Comparison of ENCODE assay signal across 21 cellular contexts in the genomic region with DNA sequence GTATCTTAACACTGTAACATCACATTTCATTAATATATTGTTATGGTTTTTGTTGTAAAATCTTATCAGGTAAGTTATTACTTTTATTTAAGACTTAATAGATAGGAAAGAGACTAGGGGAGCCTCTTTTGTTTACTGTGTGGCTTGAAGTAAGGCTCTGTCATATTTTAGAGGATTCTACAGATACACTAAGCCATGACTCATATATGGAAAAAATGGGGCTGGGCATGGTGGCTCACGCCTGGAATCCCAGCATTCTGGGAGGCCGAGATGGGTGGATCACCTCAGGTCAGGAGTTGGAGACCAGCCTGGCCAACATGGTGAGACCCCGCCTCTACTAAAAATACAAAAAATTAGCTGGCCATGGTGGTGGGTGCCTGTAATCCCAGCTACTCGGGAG. TPM values are rescaled to one million over a fixed set of nuclear protein-coding genes. Genes with fewer than 3 reads are reported as not detected.
DNase-seq lines count a peak whose midpoint lies in the region; ATAC-seq and TF ChIP-seq lines count a peak whose summit lies in the region.
"Had no signal": no experiment of that assay in that cellular context is flagged by ENCODE, and none has a peak within 500 bp of the region (broad histone marks: within the 10 kb centered on the region; RNA-seq: fewer than 3 reads in every experiment).

No MANE protein-coding gene starts in this region.

- no peak for ATAC-seq in activated CD8-positive, alpha-beta T cell treated with anti-CD3 and anti-CD28 coated beads for 36 hours
- ATAC-seq: Panc1; right lobe of liver; stimulated activated naive CD8-positive, alpha-beta T cell treated with anti-CD3 and anti-CD28 coated beads, Interleukin-15, amount 100 ng/mL, for 72 hours had no signal

- no peak overlapping the region for H3K4me2 ChIP-seq in osteoblast (ENCODE audit: insufficient read depth, low read length)

- no peak overlapping the region for H2AFZ ChIP-seq in osteoblast (ENCODE audit: low read length)

- H3K79me2 ChIP-seq in osteoblast (ENCODE audit: insufficient read depth, low read length) = no peaks in the 10 kb centered on the region

- H3K36me3 ChIP-seq in osteoblast (ENCODE audit: insufficient read depth, low read length) = peaks cover 71% of the 10 kb centered on the region

- CTCF ChIA-PET in activated CD8-positive, alpha-beta T cell treated with anti-CD3 and anti-CD28 coated beads for 36 hours (lab: Charles Lee) = interaction anchor here (1.2 to 1.5 kb wide), 2 partner anchors 9 to 13 kb away, joined by 3 to 9 read pairs; no protein-coding TSS in a partner anchor

- H3K4me1 Mint-ChIP-seq in activated CD8-positive, alpha-beta T cell treated with anti-CD3 and anti-CD28 coated beads for 36 hours (ENCODE audit: low read depth) = no peaks in the 10 kb centered on the region
- no peaks in the 10 kb centered on the region for H3K4me1 Mint-ChIP-seq in mesothelial cell of epicardium
- H3K4me1 Mint-ChIP-seq: stimulated activated naive CD8-positive, alpha-beta T cell treated with anti-CD3 and anti-CD28 coated beads, Interleukin-15, amount 100 ng/mL, for 72 hours had no signal

- peak; percentile 87 for DNase-seq in ELR (ENCODE audit: low read depth)
- peak; percentile 27 for DNase-seq in RKO (ENCODE audit: low spot score)
- DNase-seq in choroid plexus epithelial cell (ENCODE audit: low read depth) = peak; percentile 37
- DNase-seq in osteoblast (ENCODE audit: insufficient read length, low spot score, missing footprints) = peak; percentile 82
- no peak for DNase-seq in activated CD8-positive, alpha-beta T cell treated with anti-CD3 and anti-CD28 coated beads for 36 hours
- DNase-seq in SHP77 (lab: John Stamatoyannopoulos, UW) = no peak
- DNase-seq in mesothelial cell of epicardium (ENCODE audit: low spot score in 2 of 2, unreplicated experiment in 2 of 2) = no peak
- no peak for DNase-seq in KG1 (lab: John Stamatoyannopoulos, UW)
- DNase-seq: activated naive CD4-positive, alpha-beta T cell; aorta; GF-D8; NCI-H1436; NCI-H82; right lobe of liver; stimulated activated CD4-positive, alpha-beta T cell treated with anti-CD3 and anti-CD28 coated beads, Interleukin-1b, Interleukin-23, amount 100 ng/mL, for 48 hours; stimulated activated naive CD8-positive, alpha-beta T cell treated with anti-CD3 and anti-CD28 coated beads, Interleukin-15, amount 100 ng/mL, for 72 hours had no signal

- no peaks in the 10 kb centered on the region for H3K27me3 Mint-ChIP-seq in activated CD8-positive, alpha-beta T cell treated with anti-CD3 and anti-CD28 coated beads for 36 hours
- no peaks in the 10 kb centered on the region for H3K27me3 Mint-ChIP-seq in mesothelial cell of epicardium (ENCODE audit: low read depth)
- H3K27me3 Mint-ChIP-seq: stimulated activated naive CD8-positive, alpha-beta T cell treated with anti-CD3 and anti-CD28 coated beads, Interleukin-15, amount 100 ng/mL, for 72 hours had no signal

- H3K4me3 ChIP-seq in choroid plexus epithelial cell (ENCODE audit: low read depth, low read length) = no peak overlapping the region
- H3K4me3 ChIP-seq in osteoblast (ENCODE audit: insufficient read depth, low read length) = no peak overlapping the region
- H3K4me3 ChIP-seq: right lobe of liver had no signal

- H3K36me3 Mint-ChIP-seq in activated CD8-positive, alpha-beta T cell treated with anti-CD3 and anti-CD28 coated beads for 36 hours (ENCODE audit: low read depth) = peaks cover 23% of the 10 kb centered on the region
- peaks cover 39% of the 10 kb centered on the region for H3K36me3 Mint-ChIP-seq in mesothelial cell of epicardium

- no peaks in the 10 kb centered on the region for H4K20me1 ChIP-seq in osteoblast (ENCODE audit: insufficient read depth, low read length)

- POLR2A ChIA-PET in activated CD8-positive, alpha-beta T cell treated with anti-CD3 and anti-CD28 coated beads for 36 hours (lab: Charles Lee) = no interaction called here

- no peaks in the 10 kb centered on the region for H3K27me3 ChIP-seq in osteoblast (ENCODE audit: insufficient read depth, low read length)
- H3K27me3 ChIP-seq: right lobe of liver had no signal

- no peaks in the 10 kb centered on the region for H3K9me3 Mint-ChIP-seq in activated CD8-positive, alpha-beta T cell treated with anti-CD3 and anti-CD28 coated beads for 36 hours
- no peaks in the 10 kb centered on the region for H3K9me3 Mint-ChIP-seq in mesothelial cell of epicardium
- H3K9me3 Mint-ChIP-seq: stimulated activated naive CD8-positive, alpha-beta T cell treated with anti-CD3 and anti-CD28 coated beads, Interleukin-15, amount 100 ng/mL, for 72 hours had no signal

- H3K27ac ChIP-seq in osteoblast (ENCODE audit: low read depth, low read length) = no peak overlapping the region
- H3K27ac ChIP-seq: right lobe of liver had no signal

- no peak overlapping the region for H3K4me3 Mint-ChIP-seq in activated CD8-positive, alpha-beta T cell treated with anti-CD3 and anti-CD28 coated beads for 36 hours
- no peak overlapping the region for H3K4me3 Mint-ChIP-seq in mesothelial cell of epicardium
- H3K4me3 Mint-ChIP-seq: stimulated activated naive CD8-positive, alpha-beta T cell treated with anti-CD3 and anti-CD28 coated beads, Interleukin-15, amount 100 ng/mL, for 72 hours had no signal

- intact Hi-C loops in activated CD8-positive, alpha-beta T cell treated with anti-CD3 and anti-CD28 coated beads for 36 hours (cut with micrococcal nuclease) = no loop called here

- H3K27ac Mint-ChIP-seq in activated CD8-positive, alpha-beta T cell treated with anti-CD3 and anti-CD28 coated beads for 36 hours = no peak overlapping the region
- H3K27ac Mint-ChIP-seq in mesothelial cell of epicardium = no peak overlapping the region
- H3K27ac Mint-ChIP-seq: stimulated activated naive CD8-positive, alpha-beta T cell treated with anti-CD3 and anti-CD28 coated beads, Interleukin-15, amount 100 ng/mL, for 72 hours had no signal

- TF ChIP-seq CTCF in choroid plexus epithelial cell (conservative IDR thresholded peaks at IDR 0.05; ENCODE audit: low read depth, low read length) (no peak), osteoblast (IDR thresholded peaks at IDR 0.05; ENCODE audit: extremely low read depth, low read depth, low read length) (no peak), mesothelial cell of epicardium (IDR thresholded peaks at IDR 0.05; ENCODE audit: unreplicated experiment) (no peak)
- no peak for TF ChIP-seq CTCF in activated CD8-positive, alpha-beta T cell treated with anti-CD3 and anti-CD28 coated beads for 36 hours (IDR thresholded peaks at IDR 0.05)

- peaks cover 5% of the 10 kb centered on the region for H3K4me1 ChIP-seq in osteoblast (ENCODE audit: insufficient read depth, low read length)

- H3K9me3 ChIP-seq in osteoblast (ENCODE audit: low read depth, low read length) = no peaks in the 10 kb centered on the region
- H3K9me3 ChIP-seq: right lobe of liver had no signal

RNA-seq across cellular contexts. Expression of gene NPFF, which starts 23.6 kb away (rescaled TPM):
- total RNA-seq in osteoblast (not detected in 2 replicates), mesothelial cell of epicardium (not detected in 3 replicates)
- total RNA-seq in activated CD8-positive, alpha-beta T cell treated with anti-CD3 and anti-CD28 coated beads for 36 hours = not detected
- total RNA-seq: aorta, lower leg skin, myocyte, osteocyte, right lobe of liver, urinary bladder had no signal

RNA-seq across cellular contexts. Expression of gene TARBP2, which starts 29.8 kb away (rescaled TPM):
- total RNA-seq in osteoblast (33.0 and 35.5 TPM in 2 replicates), mesothelial cell of epicardium (45.6 to 50.5 TPM (median 50.4 TPM) in 3 replicates)
- total RNA-seq in activated CD8-positive, alpha-beta T cell treated with anti-CD3 and anti-CD28 coated beads for 36 hours = 10 to 100 TPM; 32.0 to 33.3 TPM

RNA-seq across cellular contexts. Expression of gene MAP3K12, which starts 31.7 kb away (rescaled TPM):
- total RNA-seq in osteoblast (49.6 and 51.9 TPM in 2 replicates), mesothelial cell of epicardium (35.4 to 41.8 TPM (median 37.0 TPM) in 3 replicates)
- total RNA-seq in activated CD8-positive, alpha-beta T cell treated with anti-CD3 and anti-CD28 coated beads for 36 hours = 10 to 100 TPM in 1 of 2 experiments, 1 to 10 TPM in 1; 8.2 to 10.0 TPM

Comparison
In these comparisons a context has a peak if more than half of its experiments do, and no peak if none do; other contexts are left out.
1. DNase-seq: peak in ELR (single experiment), RKO (single experiment), choroid plexus epithelial cell (single experiment) and osteoblast (single experiment); none in activated CD8-positive, alpha-beta T cell treated with anti-CD3 and anti-CD28 coated beads for 36 hours (single experiment), SHP77 (0 of 2), mesothelial cell of epicardium (0 of 2) and KG1 (single experiment).